In genomic region chr18:6624729-6625308, GRCh38 we compare ENCODE assay signal across 12 cellular contexts.
DNase-seq lines count a peak whose midpoint lies in the region; ATAC-seq, FAIRE-seq and TF ChIP-seq lines count a peak whose summit lies in the region.
"Had no signal": no experiment of that assay in that cellular context is flagged by ENCODE, and none has a peak within 500 bp of the region (broad histone marks: within the 10 kb centered on the region; RNA-seq: fewer than 3 reads in every experiment).

No MANE protein-coding gene starts in this region.

- no peak overlapping the region for H3K4me3 ChIP-seq in cardiac fibroblast (replicated peaks in 1 of 2; ENCODE audit: low read depth in 2 of 2, low read length in 2 of 2)

- no peak for TF ChIP-seq CTCF in cardiac fibroblast (IDR thresholded peaks at IDR 0.05; ENCODE audit: low read depth, low read length)

- ATAC-seq in HG02623 (IDR thresholded peaks at IDR 0.05; ENCODE audit: unreplicated experiment): no peak
- ATAC-seq: CD8-positive, alpha-beta T cell; stimulated activated naive B cell treated with anti-CD40 and anti-IgM and Interleukin-4, amounts not matched to agents 10 μg/mL and 1 μg/mL and 100 μg/mL, for 72 hours had no signal

- DNase-seq in HTR-8/SVneo (ENCODE audit: insufficient read length, low spot score) (peak; percentile 21), cardiac fibroblast (ENCODE audit: low read depth in 2 of 2) (peak; percentile 66 to 75), iris pigment epithelial cell (ENCODE audit: low read depth) (peak; percentile 59), stromal cell of bone marrow (ENCODE audit: low read depth) (peak; percentile 57), NCI-H2081 treated with DMSO at 0.1 percent for 48 hours (lab: John Stamatoyannopoulos, UW) (no peak), NCI-H2081 (lab: John Stamatoyannopoulos, UW) (no peak), ureter (ENCODE audit: low spot score) (no peak)
- DNase-seq: CD8-positive, alpha-beta T cell; NCI-H1436; nephron progenitor cell; stimulated activated naive B cell treated with anti-CD40 and anti-IgM and Interleukin-4, amounts not matched to agents 10 μg/mL and 1 μg/mL and 100 μg/mL, for 72 hours had no signal

- FAIRE-seq in HTR-8/SVneo (lab: Jason Lieb, UNC): no peak

Comparison
In these comparisons a context has a peak if more than half of its experiments do, and no peak if none do; other contexts are left out.
1. DNase-seq: peak in HTR-8/SVneo (single experiment), cardiac fibroblast (2 of 2), iris pigment epithelial cell (single experiment) and stromal cell of bone marrow (single experiment); none in NCI-H2081 treated with DMSO at 0.1 percent for 48 hours (single experiment), NCI-H2081 (0 of 2) and ureter (single experiment).